Comparison of ENCODE assay signal across 32 cellular contexts in the genomic region with DNA sequence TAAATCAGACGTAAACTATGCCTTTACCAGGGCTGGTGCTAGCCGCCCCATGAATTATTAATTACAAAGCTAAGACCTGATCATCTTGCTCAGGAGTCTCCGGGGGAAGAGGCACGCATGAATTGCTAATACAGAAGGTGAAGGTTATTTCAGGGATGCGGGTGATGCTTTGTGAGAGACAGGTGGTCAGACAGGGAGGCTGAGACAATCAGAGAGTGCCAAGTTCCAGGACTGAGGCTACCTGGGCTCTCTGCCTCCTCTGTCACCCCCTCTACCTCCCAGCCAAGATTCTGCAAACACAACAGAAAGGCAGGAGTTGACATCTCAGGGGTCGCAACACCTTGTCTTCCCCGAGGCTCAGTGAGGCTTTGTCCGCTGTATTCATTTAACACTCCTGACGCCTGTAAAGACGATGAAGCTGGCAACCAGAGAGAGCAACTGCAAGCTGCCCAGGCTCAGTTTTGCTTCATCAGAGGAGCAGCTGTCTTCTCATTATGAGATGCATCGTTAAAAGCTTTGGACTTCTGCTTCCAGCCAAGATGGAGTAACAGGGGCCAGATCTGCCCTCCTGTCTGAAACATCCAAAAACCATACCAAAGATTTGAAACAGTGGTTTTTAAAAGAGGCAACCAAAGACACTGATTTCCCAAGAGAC. TPM values are rescaled to one million over a fixed set of nuclear protein-coding genes. Genes with fewer than 3 reads are reported as not detected.
"Had no signal": no experiment of that assay in that cellular context is flagged by ENCODE, and none has a peak within 500 bp of the region (broad histone marks: within the 10 kb centered on the region; RNA-seq: fewer than 3 reads in every experiment).

No MANE protein-coding gene starts in this region.

- H3K9me3 Mint-ChIP-seq: activated CD4-positive, alpha-beta memory T cell treated with anti-CD3 and anti-CD28 coated beads, Interleukin-2, amount 10 ng/mL, durations not matched to agents 7 days and 5 days; activated CD4-positive, alpha-beta T cell treated with anti-CD3 and anti-CD28 coated beads, Interleukin-2, amount 10 ng/mL, durations not matched to agents 24 days and 14 days; activated T-cell treated with anti-CD3 and anti-CD28 coated beads, Interleukin-2, amount 50 U/mL, for 4 hours; activated T-helper 17 cell treated with anti-CD3 and anti-CD28 coated beads, Interleukin-2, amount 50 U/mL, for 72 hours; dendritic cell treated with granulocyte-macrophage colony-stimulating factor and Interleukin-4, amounts not matched to agents 40 ng/mL and 50 ng/mL, for 4 days; immature natural killer cell; mesothelial cell of epicardium; naive B cell; neural crest cell had no signal

- H3K4me3 ChIP-seq: gastroesophageal sphincter, spleen, thoracic aorta, vagina had no signal

- DNase-seq: activated CD4-positive, alpha-beta memory T cell treated with anti-CD3 and anti-CD28 coated beads, Interleukin-2, amount 10 ng/mL, durations not matched to agents 7 days and 5 days; activated CD4-positive, alpha-beta T cell treated with anti-CD3 and anti-CD28 coated beads, Interleukin-2, amount 10 ng/mL, durations not matched to agents 24 days and 14 days; activated gamma-delta T cell treated with Interleukin-2 at 50 U/mL for 16 hours; activated naive CD4-positive, alpha-beta T cell treated with anti-CD3 and anti-CD28 coated beads, Interleukin-2, amount 50 U/mL, for 16 hours; activated T-cell treated with anti-CD3 and anti-CD28 coated beads, Interleukin-2, amount 50 U/mL, for 4 hours; amniotic stem cell; effector CD4-positive, alpha-beta T cell; head of caudate nucleus; hippocampal formation; immature natural killer cell; naive B cell; occipital lobe; right cardiac atrium; spleen; stimulated activated naive CD4-positive, alpha-beta T cell treated with Interleukin-2 at 50 U/mL for 16 hours; T-helper 17 cell; T1000; trophoblast cell; WERI-Rb-1 had no signal

- H3K4me1 Mint-ChIP-seq: activated CD4-positive, alpha-beta memory T cell treated with anti-CD3 and anti-CD28 coated beads, Interleukin-2, amount 10 ng/mL, durations not matched to agents 7 days and 5 days; activated CD4-positive, alpha-beta T cell treated with anti-CD3 and anti-CD28 coated beads, Interleukin-2, amount 10 ng/mL, durations not matched to agents 24 days and 14 days; activated T-helper 17 cell treated with anti-CD3 and anti-CD28 coated beads, Interleukin-2, amount 50 U/mL, for 72 hours; naive B cell had no signal

- H3K4me1 ChIP-seq: spleen, vagina had no signal

- H3K27me3 ChIP-seq: gastroesophageal sphincter, vagina had no signal

- H3K36me3 ChIP-seq: spleen, thoracic aorta, vagina, WERI-Rb-1 had no signal

- H3K9me3 ChIP-seq: gastroesophageal sphincter, spleen, thoracic aorta, vagina had no signal

- H3K36me3 Mint-ChIP-seq: immature natural killer cell, mesothelial cell of epicardium, naive B cell had no signal

- H3K27ac ChIP-seq: spleen, thoracic aorta, WERI-Rb-1 had no signal

- H3K4me3 Mint-ChIP-seq: activated CD4-positive, alpha-beta memory T cell treated with anti-CD3 and anti-CD28 coated beads, Interleukin-2, amount 10 ng/mL, durations not matched to agents 7 days and 5 days; activated CD4-positive, alpha-beta T cell treated with anti-CD3 and anti-CD28 coated beads, Interleukin-2, amount 10 ng/mL, durations not matched to agents 24 days and 14 days; activated T-cell treated with anti-CD3 and anti-CD28 coated beads, Interleukin-2, amount 50 U/mL, for 4 hours; activated T-helper 17 cell treated with anti-CD3 and anti-CD28 coated beads, Interleukin-2, amount 50 U/mL, for 72 hours; dendritic cell treated with granulocyte-macrophage colony-stimulating factor and Interleukin-4, amounts not matched to agents 40 ng/mL and 50 ng/mL, for 4 days; immature natural killer cell; mesothelial cell of epicardium; naive B cell; neural crest cell; T-helper 17 cell had no signal

- H3K27ac Mint-ChIP-seq: activated CD4-positive, alpha-beta memory T cell treated with anti-CD3 and anti-CD28 coated beads, Interleukin-2, amount 10 ng/mL, durations not matched to agents 7 days and 5 days; activated CD4-positive, alpha-beta T cell treated with anti-CD3 and anti-CD28 coated beads, Interleukin-2, amount 10 ng/mL, durations not matched to agents 24 days and 14 days; activated T-helper 17 cell treated with anti-CD3 and anti-CD28 coated beads, Interleukin-2, amount 50 U/mL, for 72 hours; dendritic cell treated with granulocyte-macrophage colony-stimulating factor and Interleukin-4, amounts not matched to agents 40 ng/mL and 50 ng/mL, for 4 days; immature natural killer cell; mesothelial cell of epicardium; T-helper 17 cell had no signal

RNA-seq across cellular contexts. Expression of a gene that starts 46.6 kb away (rescaled TPM):
- total RNA-seq: activated CD4-positive, alpha-beta memory T cell treated with anti-CD3 and anti-CD28 coated beads, Interleukin-2, amount 10 ng/mL, durations not matched to agents 7 days and 5 days; activated CD4-positive, alpha-beta T cell treated with anti-CD3 and anti-CD28 coated beads, Interleukin-2, amount 10 ng/mL, durations not matched to agents 24 days and 14 days; activated T-cell treated with anti-CD3 and anti-CD28 coated beads, Interleukin-2, amount 50 U/mL, for 4 hours; activated T-helper 17 cell treated with anti-CD3 and anti-CD28 coated beads, Interleukin-2, amount 50 U/mL, for 72 hours; astrocyte; epithelial cell of proximal tubule; fibroblast of lung; fibroblast of villous mesenchyme; kidney epithelial cell; occipital lobe; pulmonary artery endothelial cell; T-helper 17 cell had no signal
- polyA plus RNA-seq: fibroblast of lung, immature natural killer cell had no signal
